Comparison of ENCODE assay signal across 8 cellular contexts in genomic region chr6:34695729-34696188, GRCh38. TPM values are rescaled to one million over a fixed set of nuclear protein-coding genes. Genes with fewer than 3 reads are reported as not detected.
DNase-seq lines count a peak whose midpoint lies in the region; ATAC-seq and TF ChIP-seq lines count a peak whose summit lies in the region.

No MANE protein-coding gene starts in this region.

- DNase-seq in left ventricle myocardium inferior (no peak), left ventricle myocardium superior (no peak), brain microvascular endothelial cell (no peak), NCI-H2081 (lab: John Stamatoyannopoulos, UW) (no peak), H4 (ENCODE audit: low spot score) (no peak)

- H3K4me3 ChIP-seq in left ventricle myocardium inferior (peak overlapping the region; percentile 98), brain microvascular endothelial cell (ENCODE audit: low read depth, low read length) (peak overlapping the region; percentile 85), mesodermal cell (ENCODE audit: extremely low read depth, insufficient read depth, low read length, poor library complexity, severe bottlenecking) (peak overlapping the region; percentile 75)

- H3K27me3 ChIP-seq in left ventricle myocardium inferior (ENCODE audit: low read depth) (no peaks in the 10 kb centered on the region), brain microvascular endothelial cell (replicated peaks) (no peaks in the 10 kb centered on the region)

- H3K4me1 ChIP-seq in left ventricle myocardium inferior, result peaks cover 65% of the 10 kb centered on the region
- peaks cover 5% of the 10 kb centered on the region for H3K4me1 ChIP-seq in mesodermal cell (ENCODE audit: control insufficient read depth, insufficient read depth, low read length, poor library complexity, severe bottlenecking)

- WGBS in mesodermal cell (ENCODE audit: insufficient coverage in 2 of 2), 2 experiments, result 25 to 31% methylated on average over 5 of the region's 5 CpGs

- intact Hi-C loops in left ventricle myocardium inferior (cut with micrococcal nuclease), result no loop called here
- intact Hi-C loops in left ventricle myocardium superior (cut with micrococcal nuclease), result no loop called here

- H3K9me3 ChIP-seq in left ventricle myocardium inferior (replicated peaks) (no peaks in the 10 kb centered on the region), mesodermal cell (ENCODE audit: control insufficient read depth, low read length) (no peaks in the 10 kb centered on the region)

- peak overlapping the region; percentile 97 for H3K27ac ChIP-seq in left ventricle myocardium inferior (replicated peaks)
- H3K27ac ChIP-seq in brain microvascular endothelial cell, result no peak overlapping the region
- peak overlapping the region; percentile 43 for H3K27ac ChIP-seq in mesodermal cell (ENCODE audit: low read depth, low read length, severe bottlenecking)

- in situ Hi-C loops in brain microvascular endothelial cell (cut with HindIII; ENCODE audit: low pct_ligation_motif_present, low sequenced_read_pairs), result no loop called here

- H3K36me3 ChIP-seq in left ventricle myocardium inferior (no peaks in the 10 kb centered on the region), brain microvascular endothelial cell (replicated peaks) (no peaks in the 10 kb centered on the region), mesodermal cell (ENCODE audit: control insufficient read depth, insufficient read depth, low read length) (peaks cover 12% of the 10 kb centered on the region)

- ATAC-seq in left ventricle myocardium superior (no peak), GM21390 (IDR thresholded peaks at IDR 0.05; ENCODE audit: unreplicated experiment) (no peak), HG03354 (IDR thresholded peaks at IDR 0.05; ENCODE audit: poor library complexity, severe bottlenecking, unreplicated experiment) (no peak)

- TF ChIP-seq CTCF in left ventricle myocardium inferior (IDR thresholded peaks at IDR 0.05; ENCODE audit: borderline replicate concordance), result no peak
- TF ChIP-seq CTCF in brain microvascular endothelial cell (IDR thresholded peaks at IDR 0.05; ENCODE audit: low read depth, low read length, missing control alignments), result no peak

RNA-seq across cellular contexts. Expression of gene ILRUN, which starts 0.8 kb away (rescaled TPM):
- total RNA-seq in left ventricle myocardium inferior (132 TPM), left ventricle myocardium superior (148 TPM)
- polyA plus RNA-seq in mesodermal cell (2013, experiment 1 of 2), result 39.3 TPM
- polyA plus RNA-seq in mesodermal cell (2013, experiment 2 of 2), result 35.9 TPM
- total RNA-seq in H4 (2014; rRNA removed; shearing (Covaris generic)), result 28.9 and 29.9 TPM in 2 replicates
